ENCODE assay signal across 8 cellular contexts in the genomic region with DNA sequence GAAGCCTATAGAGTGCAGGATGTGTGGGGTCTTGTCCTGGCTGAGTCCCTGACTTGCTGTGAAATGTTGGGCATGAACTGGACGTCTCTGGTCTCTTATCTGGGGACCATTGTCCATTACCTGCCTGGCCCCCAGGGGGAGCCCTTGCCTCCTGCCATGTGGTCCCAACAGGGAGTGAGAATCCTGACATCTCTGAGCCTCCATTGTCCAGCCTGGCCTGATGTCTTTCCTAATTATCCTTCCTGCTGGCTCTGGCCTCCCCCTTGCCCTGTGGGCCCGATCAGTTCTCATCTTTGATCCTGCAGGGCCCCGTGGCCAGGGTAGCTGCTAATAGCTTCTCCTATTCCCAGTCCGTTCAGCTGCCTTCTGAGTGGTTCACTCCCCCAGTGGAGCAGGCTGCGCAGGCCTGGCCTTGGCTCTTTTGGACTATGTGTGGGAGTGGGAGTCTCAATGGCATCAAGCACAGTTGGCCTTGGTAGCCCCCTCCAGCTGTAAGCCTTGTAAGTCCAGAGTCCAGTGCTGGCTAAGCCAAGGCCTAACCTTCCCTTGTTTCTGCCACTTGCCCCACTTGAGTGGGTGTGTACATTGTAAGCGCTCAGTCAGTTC.
DNase-seq lines count a peak whose midpoint lies in the region; ATAC-seq and TF ChIP-seq lines count a peak whose summit lies in the region.

No MANE protein-coding gene starts in this region.

- H3K36me3 ChIP-seq in DOHH2 (ENCODE audit: control insufficient read depth, low read length) (no peaks in the 10 kb centered on the region), sigmoid colon (no peaks in the 10 kb centered on the region)

- TF ChIP-seq CTCF in DOHH2 (IDR thresholded peaks at IDR 0.05; ENCODE audit: low read depth, low read length, poor library complexity, severe bottlenecking) (peak; percentile 87), NB4 (IDR thresholded peaks at IDR 0.05; ENCODE audit: low read depth, low read length) (peak; percentile 78), fibroblast of villous mesenchyme (IDR thresholded peaks at IDR 0.05; ENCODE audit: insufficient read depth, low read depth, low read length) (peak; percentile 50), sigmoid colon (IDR thresholded peaks at IDR 0.05) (peak in 3 of 4 experiments; percentile 19 to 41 (median 19))

- no peaks in the 10 kb centered on the region for H4K20me1 ChIP-seq in DOHH2 (ENCODE audit: control insufficient read depth, insufficient read depth, low read depth, low read length)

- H3F3A ChIP-seq in DOHH2 (ENCODE audit: control insufficient read depth, insufficient read depth), result no peaks in the 10 kb centered on the region

- DNase-seq in NB4 (ENCODE audit: low read depth) (peak; percentile 56), fibroblast of villous mesenchyme (ENCODE audit: low read depth) (no peak), sigmoid colon (no peak), globus pallidus (ENCODE audit: low spot score) (no peak), mesenteric fat pad (ENCODE audit: low spot score) (no peak)
- DNase-seq in activated CD8-positive, alpha-beta memory T cell treated with anti-CD3 and anti-CD28 coated beads, Interleukin-2, amount 50 U/mL, for 48 hours, result peak; percentile 80

- H3K79me2 ChIP-seq in DOHH2 (ENCODE audit: control insufficient read depth, low read length), result no peaks in the 10 kb centered on the region

- intact Hi-C loops in sigmoid colon (cut with DNase I), result no loop called here

- H3K9me2 ChIP-seq in DOHH2 (replicated peaks; ENCODE audit: control insufficient read depth, low read length), result no peaks in the 10 kb centered on the region

- H3K4me3 ChIP-seq in DOHH2 (ENCODE audit: low read length) (no peak overlapping the region), NB4 (ENCODE audit: low read depth, low read length) (no peak overlapping the region), fibroblast of villous mesenchyme (ENCODE audit: low read depth, low read length) (no peak overlapping the region), sigmoid colon (no peak overlapping the region)

- ATAC-seq in HG03460 (IDR thresholded peaks at IDR 0.05; ENCODE audit: unreplicated experiment), result no peak

- TF ChIP-seq POLR2A in NB4 (IDR thresholded peaks at IDR 0.05; ENCODE audit: extremely low read depth, insufficient read length), result no peak
- TF ChIP-seq POLR2A in sigmoid colon (IDR thresholded peaks at IDR 0.05), result no peak

- 77 to 85% methylated on average over 6 of the region's 6 CpGs for WGBS in sigmoid colon, 2 donors

- H3K27me3 ChIP-seq in DOHH2 (ENCODE audit: control insufficient read depth, low read length), result no peaks in the 10 kb centered on the region
- H3K27me3 ChIP-seq in sigmoid colon, result no peaks in the 10 kb centered on the region

- no peak for TF ChIP-seq EP300 in sigmoid colon (IDR thresholded peaks at IDR 0.05)

- peaks cover under 1% of the 10 kb centered on the region; the same call in 1 of the 2 replicates for H3K4me1 ChIP-seq in DOHH2 (ENCODE audit: control insufficient read depth, low read length)
- no peaks in the 10 kb centered on the region for H3K4me1 ChIP-seq in sigmoid colon

- H3K27ac ChIP-seq in DOHH2 (ENCODE audit: low read depth, low read length) (no peak overlapping the region), sigmoid colon (no peak overlapping the region)

- H3K9me3 ChIP-seq in DOHH2 (ENCODE audit: control insufficient read depth, insufficient read depth, low read length) (no peaks in the 10 kb centered on the region), sigmoid colon (no peaks in the 10 kb centered on the region)

- no peak overlapping the region for H3K4me2 ChIP-seq in DOHH2 (ENCODE audit: low read length)

Comparison
In these comparisons a context has a peak if more than half of its experiments do, and no peak if none do; other contexts are left out.
1. CTCF ChIP-seq: peak in every context shown above with its lines; median percentile 87 in DOHH2; 78 in NB4; 50 in fibroblast of villous mesenchyme; 19 in sigmoid colon.
2. DNase-seq: peak in NB4 (single experiment) and activated CD8-positive, alpha-beta memory T cell treated with anti-CD3 and anti-CD28 coated beads, Interleukin-2, amount 50 U/mL, for 48 hours (single experiment); none in fibroblast of villous mesenchyme (single experiment), sigmoid colon (single experiment), globus pallidus (single experiment) and mesenteric fat pad (single experiment).